Comparison of ENCODE assay signal across 1 cellular context in the genomic region with DNA sequence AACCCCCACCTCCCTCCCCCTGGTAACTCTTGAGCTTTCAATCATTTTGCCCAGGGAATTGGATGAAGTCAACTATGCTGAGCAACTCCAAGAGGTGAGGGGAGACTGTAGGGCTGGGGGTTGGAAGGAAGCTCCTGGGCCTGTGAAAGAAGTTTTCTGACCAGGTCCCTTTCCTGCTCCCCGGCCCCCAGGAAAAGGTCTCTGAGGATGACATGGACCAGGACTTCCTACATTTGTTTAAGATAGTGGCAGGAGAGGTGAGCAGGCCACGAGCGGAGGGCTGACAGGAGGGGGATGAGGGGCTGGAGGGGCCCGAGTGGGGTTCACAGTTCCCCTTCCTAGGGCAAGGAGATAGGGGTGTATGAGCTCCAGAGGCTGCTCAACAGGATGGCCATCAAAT.
TF ChIP-seq lines count a peak whose summit lies in the region.

No MANE protein-coding gene starts in this region.

TF ChIP-seq in H1, 55 proteins besides CTCF, POLR2A, EP300 and RAD21:
- no peak for TF ChIP-seq POU5F1 (IDR thresholded peaks at IDR 0.05; ENCODE audit: low read depth, low read length)
- no peak for TF ChIP-seq BRCA1 (IDR thresholded peaks at IDR 0.05; ENCODE audit: low read depth, low read length)
- TF ChIP-seq, protein P1, sequence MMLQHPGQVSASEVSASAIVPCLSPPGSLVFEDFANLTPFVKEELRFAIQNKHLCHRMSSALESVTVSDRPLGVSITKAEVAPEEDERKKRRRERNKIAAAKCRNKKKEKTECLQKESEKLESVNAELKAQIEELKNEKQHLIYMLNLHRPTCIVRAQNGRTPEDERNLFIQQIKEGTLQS (IDR thresholded peaks at IDR 0.05; ENCODE audit: insufficient read depth, low read depth, low read length), result no peak
- TF ChIP-seq BACH1 (IDR thresholded peaks at IDR 0.05; ENCODE audit: low read length), result no peak
- TF ChIP-seq POLR2AphosphoS5 (IDR thresholded peaks at IDR 0.05; ENCODE audit: low read depth, low read length), result no peak
